In the genomic region with DNA sequence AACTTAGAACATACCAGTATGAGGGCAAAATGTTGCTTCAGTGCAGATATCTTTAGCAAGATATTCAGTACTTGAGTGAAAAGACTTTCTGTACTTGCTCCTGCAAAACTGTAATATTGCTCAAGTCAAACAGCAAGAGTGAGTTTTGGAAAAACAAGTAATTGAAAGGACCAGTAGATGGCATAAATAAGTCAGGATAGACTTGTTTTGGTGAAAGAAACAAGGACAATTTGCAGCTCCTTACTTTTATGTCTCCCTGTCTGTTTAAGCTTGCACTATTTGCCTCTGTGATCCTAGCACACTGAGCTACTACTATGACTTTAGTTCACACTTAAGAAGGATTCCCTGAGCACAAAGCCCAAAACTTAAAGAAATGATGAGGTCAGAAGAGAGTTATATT, we compare ENCODE assay signal across 1 cellular context.
TF ChIP-seq lines count a peak whose summit lies in the region.

No MANE protein-coding gene starts in this region.

TF ChIP-seq in GM23338, 12 proteins besides CTCF, POLR2A, EP300 and RAD21 (continued from another document):
- TF ChIP-seq ZNF462 (CRISPR knock-in tag; IDR thresholded peaks at IDR 0.05) (no peak), EZH2phosphoT487 (IDR thresholded peaks at IDR 0.05; ENCODE audit: unreplicated experiment) (no peak), ZNF331 (CRISPR knock-in tag; IDR thresholded peaks at IDR 0.05; ENCODE audit: low read depth) (no peak), NANOG (IDR thresholded peaks at IDR 0.05; ENCODE audit: borderline replicate concordance) (no peak), ZNF114 (CRISPR knock-in tag; IDR thresholded peaks at IDR 0.05) (no peak), POLR2AphosphoS5 (IDR thresholded peaks at IDR 0.05; ENCODE audit: low read depth) (no peak), JUNB (IDR thresholded peaks at IDR 0.05; ENCODE audit: unreplicated experiment) (no peak)
